In genomic region chr19:17931532-17932191, GRCh38 we compare ENCODE assay signal across 9 cellular contexts. TPM values are rescaled to one million over a fixed set of nuclear protein-coding genes. Genes with fewer than 3 reads are reported as not detected.
DNase-seq lines count a peak whose midpoint lies in the region; ATAC-seq lines count a peak whose summit lies in the region.
"Had no signal": no experiment of that assay in that cellular context is flagged by ENCODE, and none has a peak within 500 bp of the region (broad histone marks: within the 10 kb centered on the region; RNA-seq: fewer than 3 reads in every experiment).

No MANE protein-coding gene starts in this region.

- no peaks in the 10 kb centered on the region for H3K9me3 Mint-ChIP-seq in stimulated activated memory B cell treated with anti-CD40 and anti-IgM and Interleukin-4, amounts not matched to agents 10 μg/mL and 1 μg/mL and 100 μg/mL, for 72 hours

- peaks cover 6% of the 10 kb centered on the region for H3K27me3 Mint-ChIP-seq in stimulated activated memory B cell treated with anti-CD40 and anti-IgM and Interleukin-4, amounts not matched to agents 10 μg/mL and 1 μg/mL and 100 μg/mL, for 72 hours

- H3K27ac ChIP-seq in right cardiac atrium (ENCODE audit: low read length) = no peak overlapping the region

- H3K9me3 ChIP-seq in right cardiac atrium (ENCODE audit: control insufficient read depth, low read length) = no peaks in the 10 kb centered on the region

- H3K27me3 ChIP-seq in right cardiac atrium (ENCODE audit: control insufficient read depth, insufficient read depth) = no peaks in the 10 kb centered on the region

- peaks cover 6% of the 10 kb centered on the region for H3K4me1 ChIP-seq in right cardiac atrium (ENCODE audit: control insufficient read depth, insufficient read depth, low read length)

- DNase-seq in NCI-H2107 treated with DMSO at 0.1 percent for 48 hours (lab: John Stamatoyannopoulos, UW; ENCODE audit: unreplicated experiment) = peak; percentile 31
- no peak for DNase-seq in NCI-H2107 (lab: John Stamatoyannopoulos, UW)
- DNase-seq in SK-N-DZ (ENCODE audit: low spot score) = peak; percentile 57
- no peak for DNase-seq in right cardiac atrium
- DNase-seq in AG08396 (ENCODE audit: low spot score) = no peak

- 22% methylated on average over 14 of the region's 14 CpGs for WGBS in right cardiac atrium

- peak overlapping the region; percentile 66 for H3K4me3 Mint-ChIP-seq in stimulated activated memory B cell treated with anti-CD40 and anti-IgM and Interleukin-4, amounts not matched to agents 10 μg/mL and 1 μg/mL and 100 μg/mL, for 72 hours

- intact Hi-C loops in right cardiac atrium (cut with DNase I) = no loop called here

- ATAC-seq in right cardiac atrium (peak; percentile 7 to 48), GM18511 (IDR thresholded peaks at IDR 0.05; ENCODE audit: unreplicated experiment) (no peak), HG03139 (IDR thresholded peaks at IDR 0.05; ENCODE audit: unreplicated experiment) (no peak)
- ATAC-seq in stimulated activated memory B cell treated with anti-CD40 and anti-IgM and Interleukin-4, amounts not matched to agents 10 μg/mL and 1 μg/mL and 100 μg/mL, for 72 hours = no peak

- peaks cover 5% of the 10 kb centered on the region for H3K36me3 Mint-ChIP-seq in stimulated activated memory B cell treated with anti-CD40 and anti-IgM and Interleukin-4, amounts not matched to agents 10 μg/mL and 1 μg/mL and 100 μg/mL, for 72 hours

- peak overlapping the region; percentile 90 for H3K27ac Mint-ChIP-seq in stimulated activated memory B cell treated with anti-CD40 and anti-IgM and Interleukin-4, amounts not matched to agents 10 μg/mL and 1 μg/mL and 100 μg/mL, for 72 hours

- no peak overlapping the region for H3K4me3 ChIP-seq in right cardiac atrium (ENCODE audit: low read length)

- H3K4me1 Mint-ChIP-seq in stimulated activated memory B cell treated with anti-CD40 and anti-IgM and Interleukin-4, amounts not matched to agents 10 μg/mL and 1 μg/mL and 100 μg/mL, for 72 hours = peaks cover 27% of the 10 kb centered on the region

RNA-seq across cellular contexts. Expression of gene CCDC124, which starts 1.2 kb away (rescaled TPM):
- polyA plus RNA-seq in SK-N-DZ (2014; cell fraction: cytosol; rRNA removed) = 29.3 and 53.5 TPM in 2 replicates
- polyA plus RNA-seq in SK-N-DZ (2014; cell fraction: nucleus; rRNA removed) = 17.7 and 45.8 TPM in 2 replicates
- 10 to 100 TPM; 76.1 to 87.6 (median 78.8) TPM for total RNA-seq in right cardiac atrium
- polyA plus RNA-seq in right cardiac atrium = 136 TPM

RNA-seq across cellular contexts. Expression of gene KCNN1, which starts 35.2 kb away (rescaled TPM):
- 12.7 and 14.1 TPM in 2 replicates for polyA plus RNA-seq in SK-N-DZ (2014; cell fraction: cytosol; rRNA removed)
- 10.7 and 17.0 TPM in 2 replicates for polyA plus RNA-seq in SK-N-DZ (2014; cell fraction: nucleus; rRNA removed)
- total RNA-seq in right cardiac atrium = 1 to 10 TPM in 3 of 4 donors, under 1 TPM in 1; 0.84 to 1.9 (median 1.4) TPM
- 3.0 TPM for polyA plus RNA-seq in right cardiac atrium

RNA-seq across cellular contexts. Expression of gene SLC5A5, which starts 59.9 kb away (rescaled TPM):
- 0.05 TPM in 1 of 2 replicates, not detected in the other for polyA plus RNA-seq in SK-N-DZ (2014; cell fraction: cytosol; rRNA removed)
- not detected in 2 replicates for polyA plus RNA-seq in SK-N-DZ (2014; cell fraction: nucleus; rRNA removed)
- not detected for total RNA-seq in right cardiac atrium
- polyA plus RNA-seq in right cardiac atrium = not detected
- polyA plus RNA-seq: AG04450 had no signal

Comparison
In these comparisons a context has a peak if more than half of its experiments do, and no peak if none do; other contexts are left out.
1. DNase-seq: peak in NCI-H2107 treated with DMSO at 0.1 percent for 48 hours (single experiment) and SK-N-DZ (single experiment); none in NCI-H2107 (single experiment), right cardiac atrium (0 of 3) and AG08396 (single experiment).
2. ATAC-seq: peak in right cardiac atrium (2 of 2); none in stimulated activated memory B cell treated with anti-CD40 and anti-IgM and Interleukin-4, amounts not matched to agents 10 μg/mL and 1 μg/mL and 100 μg/mL, for 72 hours (single experiment), GM18511 (single experiment) and HG03139 (single experiment).